ENCODE assay signal across 14 cellular contexts in the genomic region with DNA sequence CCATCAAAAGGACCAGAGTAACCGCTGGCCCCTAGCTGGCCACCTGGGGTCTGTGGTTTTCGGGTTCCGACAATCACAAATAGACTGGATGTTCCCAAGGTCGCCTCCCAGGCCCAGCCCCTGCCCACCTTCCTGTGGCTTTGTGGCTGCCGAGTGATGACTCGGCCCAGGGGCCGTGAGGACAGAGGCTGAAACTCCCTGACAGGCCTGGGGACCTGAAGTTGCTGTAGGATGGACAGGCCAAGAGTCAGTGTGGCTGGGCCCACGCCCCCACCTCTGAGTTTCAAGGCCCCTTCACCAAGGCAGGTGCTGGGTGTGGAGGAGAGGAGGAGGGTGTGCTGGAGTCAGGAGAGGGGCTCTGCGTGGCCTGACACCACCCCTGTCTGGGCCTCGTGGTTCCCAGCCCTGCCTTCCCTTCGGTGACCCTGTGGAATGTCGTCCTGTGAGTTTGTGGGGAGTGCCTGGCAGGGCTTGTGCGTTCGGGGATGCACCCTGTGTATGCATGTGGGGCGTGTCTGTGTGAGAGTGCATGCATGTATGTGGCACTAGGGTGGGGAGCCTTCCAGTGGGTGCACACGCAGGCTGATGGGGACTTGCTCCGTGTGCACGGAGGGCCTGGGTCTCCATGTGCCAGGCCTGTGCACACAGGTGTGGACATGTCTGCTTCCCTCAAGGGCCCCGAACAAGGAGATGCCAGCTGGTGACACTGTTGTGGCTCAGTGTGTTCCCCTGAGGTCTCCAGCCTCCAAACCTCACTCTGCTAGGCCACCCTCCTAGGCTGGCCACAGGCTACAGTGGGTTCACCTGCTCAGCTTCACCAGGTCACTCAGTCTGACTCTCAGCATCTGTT. TPM values are rescaled to one million over a fixed set of nuclear protein-coding genes. Genes with fewer than 3 reads are reported as not detected.
DNase-seq lines count a peak whose midpoint lies in the region; ATAC-seq, FAIRE-seq and TF ChIP-seq lines count a peak whose summit lies in the region.
"Had no signal": no experiment of that assay in that cellular context is flagged by ENCODE, and none has a peak within 500 bp of the region (broad histone marks: within the 10 kb centered on the region; RNA-seq: fewer than 3 reads in every experiment).

No MANE protein-coding gene starts in this region.

- H4K20me1 ChIP-seq in BLaER1 treated with 17β-estradiol and CSF1 and Interleukin-3, amounts not matched to agents 10 nM and 100 nM: no peaks in the 10 kb centered on the region

- H3K27me3 ChIP-seq in BLaER1 treated with 17β-estradiol and CSF1 and Interleukin-3, amounts not matched to agents 10 nM and 100 nM: peaks cover 0 to 31% (median 0%) of the 10 kb centered on the region in 11 experiments; a peak in 4 of 22 replicates

- H3K9me3 ChIP-seq in BLaER1 treated with 17β-estradiol and CSF1 and Interleukin-3, amounts not matched to agents 10 nM and 100 nM (replicated peaks in 1 of 11): no peaks in the 10 kb centered on the region

- H3K27ac Mint-ChIP-seq in activated B cell treated with CpG ODN at 0.5 μM for 24 hours (peak overlapping the region; percentile 90), mesothelial cell of epicardium (peak overlapping the region; percentile 93)
- H3K27ac Mint-ChIP-seq in activated T-cell treated with anti-CD3 and anti-CD28 coated beads, Interleukin-2, amount 50 U/mL, for 72 hours: no peak overlapping the region

- TF ChIP-seq CTCF in activated B cell treated with CpG ODN at 0.5 μM for 24 hours (IDR thresholded peaks at IDR 0.05) (no peak), mesothelial cell of epicardium (IDR thresholded peaks at IDR 0.05; ENCODE audit: unreplicated experiment) (no peak)

- H3K4me2 ChIP-seq in BLaER1 treated with 17β-estradiol and CSF1 and Interleukin-3, amounts not matched to agents 10 nM and 100 nM: peak overlapping the region; percentile 50 to 90 (median 80)

- H3K27me3 Mint-ChIP-seq in activated B cell treated with CpG ODN at 0.5 μM for 24 hours (no peaks in the 10 kb centered on the region), mesothelial cell of epicardium (ENCODE audit: low read depth) (no peaks in the 10 kb centered on the region)
- H3K27me3 Mint-ChIP-seq in activated T-cell treated with anti-CD3 and anti-CD28 coated beads, Interleukin-2, amount 50 U/mL, for 72 hours (ENCODE audit: low read depth): no peaks in the 10 kb centered on the region

- FAIRE-seq in GM19239 (lab: Jason Lieb, UNC): peak; percentile 88

- H3K36me3 Mint-ChIP-seq in activated B cell treated with CpG ODN at 0.5 μM for 24 hours (ENCODE audit: low read depth) (peaks cover 2% of the 10 kb centered on the region), mesothelial cell of epicardium (no peaks in the 10 kb centered on the region)
- no peaks in the 10 kb centered on the region for H3K36me3 Mint-ChIP-seq in activated T-cell treated with anti-CD3 and anti-CD28 coated beads, Interleukin-2, amount 50 U/mL, for 72 hours (ENCODE audit: insufficient read depth in 2 of 2)

- H3K4me3 ChIP-seq in BLaER1 treated with 17β-estradiol and CSF1 and Interleukin-3, amounts not matched to agents 10 nM and 100 nM: no peak overlapping the region; a peak in 1 of 20 replicates

- H3K4me1 ChIP-seq in BLaER1 treated with 17β-estradiol and CSF1 and Interleukin-3, amounts not matched to agents 10 nM and 100 nM: peaks cover 38 to 84% (median 60%) of the 10 kb centered on the region in 10 experiments

- H3K27ac ChIP-seq in BLaER1 treated with 17β-estradiol and CSF1 and Interleukin-3, amounts not matched to agents 10 nM and 100 nM: peak overlapping the region in 2 of 11 experiments; percentile 64 to 68; a peak in 2 of 22 replicates

- H3K36me3 ChIP-seq in BLaER1 treated with 17β-estradiol and CSF1 and Interleukin-3, amounts not matched to agents 10 nM and 100 nM: no peaks in the 10 kb centered on the region

- H3K4me1 Mint-ChIP-seq in activated B cell treated with CpG ODN at 0.5 μM for 24 hours (peaks cover 88% of the 10 kb centered on the region), mesothelial cell of epicardium (peaks cover 47% of the 10 kb centered on the region)
- peaks cover 42% of the 10 kb centered on the region for H3K4me1 Mint-ChIP-seq in activated T-cell treated with anti-CD3 and anti-CD28 coated beads, Interleukin-2, amount 50 U/mL, for 72 hours (ENCODE audit: low read depth)

- intact Hi-C loops in activated B cell treated with CpG ODN at 0.5 μM for 24 hours (cut with micrococcal nuclease): loop anchor here (1.0 to 5.0 kb wide), 2 partner anchors 10 to 296 kb away; a partner anchor contains a TSS

- no peak for ATAC-seq in activated B cell treated with CpG ODN at 0.5 μM for 24 hours (ENCODE audit: low read depth)
- no peak for ATAC-seq in activated T-cell treated with anti-CD3 and anti-CD28 coated beads, Interleukin-2, amount 50 U/mL, for 72 hours (replicated peaks in 1 of 2)
- ATAC-seq in HG03045 (IDR thresholded peaks at IDR 0.05; ENCODE audit: unreplicated experiment): no peak
- ATAC-seq in HG03460 (IDR thresholded peaks at IDR 0.05; ENCODE audit: unreplicated experiment): no peak

- peak overlapping the region; percentile 86 for H3K4me3 Mint-ChIP-seq in activated B cell treated with CpG ODN at 0.5 μM for 24 hours
- no peak overlapping the region for H3K4me3 Mint-ChIP-seq in mesothelial cell of epicardium
- peak overlapping the region in 1 of 2 donors; percentile 12 for H3K4me3 Mint-ChIP-seq in activated T-cell treated with anti-CD3 and anti-CD28 coated beads, Interleukin-2, amount 50 U/mL, for 72 hours

- peak overlapping the region in 4 of 11 experiments; percentile 2 to 34 (median 16); a peak in 6 of 22 replicates for H3K9ac ChIP-seq in BLaER1 treated with 17β-estradiol and CSF1 and Interleukin-3, amounts not matched to agents 10 nM and 100 nM

- H3K9me3 Mint-ChIP-seq in activated B cell treated with CpG ODN at 0.5 μM for 24 hours: no peaks in the 10 kb centered on the region
- no peaks in the 10 kb centered on the region for H3K9me3 Mint-ChIP-seq in mesothelial cell of epicardium
- H3K9me3 Mint-ChIP-seq in activated T-cell treated with anti-CD3 and anti-CD28 coated beads, Interleukin-2, amount 50 U/mL, for 72 hours: no peaks in the 10 kb centered on the region

- CTCF ChIA-PET in activated B cell treated with CpG ODN at 0.5 μM for 24 hours (lab: Charles Lee): interaction anchor here (1.0 to 2.2 kb wide), 5 partner anchors 16 to 81 kb away, joined by 3 to 12 read pairs (median 5); no protein-coding TSS in a partner anchor

- POLR2A ChIA-PET in activated B cell treated with CpG ODN at 0.5 μM for 24 hours (lab: Charles Lee): interaction anchor here (0.5 to 4.3 kb wide), 15 partner anchors 10 to 1853 kb away, joined by 3 to 44 read pairs (median 16); a partner anchor contains a TSS

- no peak for DNase-seq in GM19239 (ENCODE audit: insufficient read length, low spot score)
- DNase-seq in activated B cell treated with CpG ODN at 0.5 μM for 24 hours: no peak
- no peak for DNase-seq in mesothelial cell of epicardium (ENCODE audit: low spot score in 2 of 2, unreplicated experiment in 2 of 2)
- DNase-seq in activated T-cell treated with anti-CD3 and anti-CD28 coated beads for 4 hours: no peak
- DNase-seq in activated T-cell treated with anti-CD3 and anti-CD28 coated beads, Interleukin-2, amount 50 U/mL, for 72 hours: no peak
- DNase-seq: activated effector memory CD4-positive, alpha-beta T cell treated with anti-CD3 and anti-CD28 coated beads, Interleukin-2, amount 50 U/mL, for 16 hours; mesenchymal stem cell; MV-4-11; NCI-H526; posterior cingulate gyrus; stimulated activated CD4-positive, alpha-beta T cell treated with anti-CD3 and anti-CD28 coated beads, Interleukin-1b, Interleukin-23, amount 100 ng/mL, for 48 hours had no signal

RNA-seq across cellular contexts. Expression of a gene that starts 8.4 kb away (rescaled TPM):
- total RNA-seq in activated B cell treated with CpG ODN at 0.5 μM for 24 hours (41.5 and 43.4 TPM in 2 replicates), mesothelial cell of epicardium (43.6 to 45.3 TPM (median 45.0 TPM) in 3 replicates)
- total RNA-seq in activated T-cell treated with anti-CD3 and anti-CD28 coated beads, Interleukin-2, amount 50 U/mL, for 72 hours: 1 to 10 TPM; 1.2 to 2.6 TPM

RNA-seq across cellular contexts. Expression of a gene that starts 48.9 kb away (rescaled TPM):
- total RNA-seq in activated B cell treated with CpG ODN at 0.5 μM for 24 hours: 29.4 and 37.4 TPM in 2 replicates
- 30.1 to 32.9 TPM (median 30.6 TPM) in 3 replicates for total RNA-seq in mesothelial cell of epicardium
- total RNA-seq in activated T-cell treated with anti-CD3 and anti-CD28 coated beads, Interleukin-2, amount 50 U/mL, for 72 hours: 10 to 100 TPM; 29.4 to 30.9 TPM

RNA-seq across cellular contexts. Expression of a gene that starts 53.7 kb away (rescaled TPM):
- total RNA-seq in activated B cell treated with CpG ODN at 0.5 μM for 24 hours: 38.2 and 41.3 TPM in 2 replicates
- total RNA-seq in mesothelial cell of epicardium: 29.7 to 35.0 TPM (median 31.9 TPM) in 3 replicates
- total RNA-seq in activated T-cell treated with anti-CD3 and anti-CD28 coated beads, Interleukin-2, amount 50 U/mL, for 72 hours: 10 to 100 TPM; 49.5 to 58.3 TPM

Comparison
In these comparisons a context has a peak if more than half of its experiments do, and no peak if none do; other contexts are left out.
1. RNA of a gene that starts 8.4 kb away (total RNA-seq): 43.6 to 45.3 TPM in mesothelial cell of epicardium and 41.5 to 43.4 TPM in activated B cell treated with CpG ODN at 0.5 μM for 24 hours; 1.2 to 2.6 TPM in activated T-cell treated with anti-CD3 and anti-CD28 coated beads, Interleukin-2, amount 50 U/mL, for 72 hours; every median in the first group is over 10 times any median in the second.